In the genomic region with DNA sequence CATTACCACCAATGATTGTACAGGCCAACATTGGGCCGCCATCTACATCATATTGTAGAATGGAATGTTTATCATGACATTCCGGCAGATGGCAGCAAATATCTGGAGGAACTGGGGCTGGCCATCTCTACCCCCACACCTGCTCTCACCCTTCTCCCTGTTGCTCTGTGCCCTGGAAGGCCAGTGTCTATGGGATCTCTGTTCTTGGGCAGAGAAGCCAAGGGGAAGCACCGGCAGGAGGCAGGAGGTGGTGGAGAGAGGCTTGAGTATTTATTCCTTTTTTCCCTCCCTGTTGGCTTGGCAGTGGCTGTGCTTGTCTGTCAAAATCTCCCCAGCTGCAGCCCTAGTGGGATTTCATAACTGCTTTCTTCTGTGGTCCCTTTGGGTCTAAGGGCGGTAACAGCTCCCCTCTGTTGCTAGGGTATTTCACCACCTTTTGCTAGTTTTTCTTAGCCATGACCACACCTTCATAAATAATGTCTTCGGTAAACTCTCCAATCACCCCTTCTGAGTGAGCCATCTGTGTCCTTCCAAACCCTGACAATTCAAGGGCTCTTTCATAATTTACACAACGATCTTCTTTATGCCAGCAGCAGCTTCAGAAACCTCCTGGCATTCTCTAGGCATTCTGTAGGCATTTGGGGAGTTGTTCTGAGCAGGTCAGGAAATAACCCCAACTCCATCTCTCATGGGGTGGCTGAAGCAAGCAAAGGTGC, we compare ENCODE assay signal across 8 cellular contexts.
DNase-seq lines count a peak whose midpoint lies in the region; ATAC-seq, FAIRE-seq and TF ChIP-seq lines count a peak whose summit lies in the region.

No MANE protein-coding gene starts in this region.

- TF ChIP-seq RAD21 in GM12878 (IDR thresholded peaks at IDR 0.05; ENCODE audit: insufficient read depth, low read depth, low read length) = peak; percentile 71

- peak; percentile 74 for FAIRE-seq in GM12878 (lab: Jason Lieb, UNC)

- no peak for TF ChIP-seq EP300 in GM12878 (IDR thresholded peaks at IDR 0.05; ENCODE audit: borderline replicate concordance in 1 of 2, control insufficient read depth in 1 of 2, low read depth in 2 of 2, low read length in 2 of 2)

- SMC1A ChIA-PET in GM12878 (lab: Charles Lee; ENCODE audit: uncharacterized antibody, unreplicated experiment) = interaction anchor here (0.6 to 1.0 kb wide), 2 partner anchors 62 to 193 kb away, joined by 3 read pairs; no protein-coding TSS in a partner anchor

- H3K36me3 ChIP-seq in GM12878 (ENCODE audit: control insufficient read depth in 2 of 2, insufficient read depth in 2 of 2, low read length in 1 of 2) = no peaks in the 10 kb centered on the region

- DNase-seq in NCI-H2081 (lab: John Stamatoyannopoulos, UW) (peak; percentile 2 to 31), NCI-H2081 treated with DMSO at 0.1 percent for 48 hours (lab: John Stamatoyannopoulos, UW) (no peak), NCI-H1092 (lab: John Stamatoyannopoulos, UW) (peak; percentile 77), GM12878 (ENCODE audit: low read depth, low spot score) (no peak), sciatic nerve (ENCODE audit: low spot score) (peak; percentile 17)
- no peak for DNase-seq in activated T-cell treated with anti-CD3 and anti-CD28 coated beads, Interleukin-2, amount 50 U/mL, for 48 hours

- no peaks in the 10 kb centered on the region; a peak in 1 of 4 replicates for H3K27me3 ChIP-seq in GM12878 (replicated peaks in 1 of 2; ENCODE audit: control insufficient read depth in 2 of 2, insufficient read depth in 2 of 2, low read length in 1 of 2)

- H3K9ac ChIP-seq in GM12878 (ENCODE audit: control insufficient read depth, insufficient read depth, low read length) = no peak overlapping the region

- no peaks in the 10 kb centered on the region for H4K20me1 ChIP-seq in GM12878 (ENCODE audit: control insufficient read depth, insufficient read depth)

- RAD21 ChIA-PET in GM12878 (lab: Charles Lee; ENCODE audit: unreplicated experiment) = no interaction called here

- peaks cover under 1% of the 10 kb centered on the region; the same call in 2 of the 3 replicates for H3K9me3 ChIP-seq in GM12878 (replicated peaks; ENCODE audit: control insufficient read depth, insufficient read depth, low read length)

- no peak for TF ChIP-seq POLR2A in GM12878 (IDR thresholded peaks at IDR 0.05; ENCODE audit: low read depth, low read length)

- in situ Hi-C loops in GM12878 (cut with MboI) = no loop called here

- no peak overlapping the region for H3K27ac ChIP-seq in GM12878 (ENCODE audit: control insufficient read depth, insufficient read depth)

- H2AFZ ChIP-seq in GM12878 (ENCODE audit: control insufficient read depth, low read depth, low read length) = no peak overlapping the region

- H3K79me2 ChIP-seq in GM12878 (ENCODE audit: control insufficient read depth, insufficient read depth, low read length) = no peaks in the 10 kb centered on the region

- peak in 2 of 3 experiments; percentile 25 to 66; a peak in 3 of 6 replicates for TF ChIP-seq CTCF in GM12878 (IDR thresholded peaks at IDR 0.05 in 2 of 3, conservative IDR thresholded peaks at IDR 0.05 in 1 of 3; ENCODE audit: control insufficient read depth in 2 of 3, extremely low read depth in 1 of 3, insufficient read depth in 1 of 3, low read depth in 3 of 3, low read length in 3 of 3)

- no peaks in the 10 kb centered on the region for H3K4me1 ChIP-seq in GM12878 (ENCODE audit: control insufficient read depth, insufficient read depth, low read length)

- no peak overlapping the region for H3K4me3 ChIP-seq in GM12878

- intact Hi-C loops in GM12878 (cut with micrococcal nuclease; ENCODE audit: unreplicated experiment) (loop anchor here (1.0 kb wide), 1 partner anchor 193 kb away; no protein-coding TSS in a partner anchor), sciatic nerve (cut with DNase I) (no loop called here)

- no peak overlapping the region for H3K4me2 ChIP-seq in GM12878 (ENCODE audit: control insufficient read depth, insufficient read depth)

- 65% methylated on average over 6 of the region's 6 CpGs for WGBS in GM12878 (ENCODE audit: insufficient coverage, insufficient replicate concordance, low lambda C conversion rate, missing lambda C conversion rate)

- no TSS peak for BruUV-seq in GM12878 (replicated peaks; lab: Mats Ljungman, UMichigan)

- CTCF ChIA-PET in GM12878 (lab: Yijun Ruan, JAX) = interaction anchor here (1.1 to 1.5 kb wide), 3 partner anchors 13 to 177 kb away, joined by 3 read pairs; no protein-coding TSS in a partner anchor

- POLR2A ChIA-PET in GM12878 (lab: Charles Lee) = no interaction called here

- ATAC-seq in GM12878 (peak; percentile 98), sciatic nerve (no peak), GM21529 (IDR thresholded peaks at IDR 0.05; ENCODE audit: unreplicated experiment) (no peak), HG03571 (IDR thresholded peaks at IDR 0.05; ENCODE audit: unreplicated experiment) (no peak)

TF ChIP-seq in GM12878, 131 proteins besides CTCF, POLR2A, EP300 and RAD21:
- TF ChIP-seq CREM (IDR thresholded peaks at IDR 0.05; ENCODE audit: low read depth) (no peak), MTA3 (IDR thresholded peaks at IDR 0.05; ENCODE audit: borderline replicate concordance, low read length) (no peak), SMC3 (IDR thresholded peaks at IDR 0.05; ENCODE audit: borderline replicate concordance, low read length) (peak; percentile 33; the same call in 1 of the 2 replicates), ESRRA (IDR thresholded peaks at IDR 0.05; ENCODE audit: low read length) (no peak)
- TF ChIP-seq, protein P1, sequence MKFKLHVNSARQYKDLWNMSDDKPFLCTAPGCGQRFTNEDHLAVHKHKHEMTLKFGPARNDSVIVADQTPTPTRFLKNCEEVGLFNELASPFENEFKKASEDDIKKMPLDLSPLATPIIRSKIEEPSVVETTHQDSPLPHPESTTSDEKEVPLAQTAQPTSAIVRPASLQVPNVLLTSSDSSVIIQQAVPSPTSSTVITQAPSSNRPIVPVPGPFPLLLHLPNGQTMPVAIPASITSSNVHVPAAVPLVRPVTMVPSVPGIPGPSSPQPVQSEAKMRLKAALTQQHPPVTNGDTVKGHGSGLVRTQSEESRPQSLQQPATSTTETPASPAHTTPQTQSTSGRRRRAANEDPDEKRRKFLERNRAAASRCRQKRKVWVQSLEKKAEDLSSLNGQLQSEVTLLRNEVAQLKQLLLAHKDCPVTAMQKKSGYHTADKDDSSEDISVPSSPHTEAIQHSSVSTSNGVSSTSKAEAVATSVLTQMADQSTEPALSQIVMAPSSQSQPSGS (IDR thresholded peaks at IDR 0.05; ENCODE audit: low read length) = no peak
- TF ChIP-seq, protein P2, sequence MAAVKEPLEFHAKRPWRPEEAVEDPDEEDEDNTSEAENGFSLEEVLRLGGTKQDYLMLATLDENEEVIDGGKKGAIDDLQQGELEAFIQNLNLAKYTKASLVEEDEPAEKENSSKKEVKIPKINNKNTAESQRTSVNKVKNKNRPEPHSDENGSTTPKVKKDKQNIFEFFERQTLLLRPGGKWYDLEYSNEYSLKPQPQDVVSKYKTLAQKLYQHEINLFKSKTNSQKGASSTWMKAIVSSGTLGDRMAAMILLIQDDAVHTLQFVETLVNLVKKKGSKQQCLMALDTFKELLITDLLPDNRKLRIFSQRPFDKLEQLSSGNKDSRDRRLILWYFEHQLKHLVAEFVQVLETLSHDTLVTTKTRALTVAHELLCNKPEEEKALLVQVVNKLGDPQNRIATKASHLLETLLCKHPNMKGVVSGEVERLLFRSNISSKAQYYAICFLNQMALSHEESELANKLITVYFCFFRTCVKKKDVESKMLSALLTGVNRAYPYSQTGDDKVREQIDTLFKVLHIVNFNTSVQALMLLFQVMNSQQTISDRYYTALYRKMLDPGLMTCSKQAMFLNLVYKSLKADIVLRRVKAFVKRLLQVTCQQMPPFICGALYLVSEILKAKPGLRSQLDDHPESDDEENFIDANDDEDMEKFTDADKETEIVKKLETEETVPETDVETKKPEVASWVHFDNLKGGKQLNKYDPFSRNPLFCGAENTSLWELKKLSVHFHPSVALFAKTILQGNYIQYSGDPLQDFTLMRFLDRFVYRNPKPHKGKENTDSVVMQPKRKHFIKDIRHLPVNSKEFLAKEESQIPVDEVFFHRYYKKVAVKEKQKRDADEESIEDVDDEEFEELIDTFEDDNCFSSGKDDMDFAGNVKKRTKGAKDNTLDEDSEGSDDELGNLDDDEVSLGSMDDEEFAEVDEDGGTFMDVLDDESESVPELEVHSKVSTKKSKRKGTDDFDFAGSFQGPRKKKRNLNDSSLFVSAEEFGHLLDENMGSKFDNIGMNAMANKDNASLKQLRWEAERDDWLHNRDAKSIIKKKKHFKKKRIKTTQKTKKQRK (IDR thresholded peaks at IDR 0.05; ENCODE audit: low read depth, low read length) = no peak

Comparison
In these comparisons a context has a peak if more than half of its experiments do, and no peak if none do; other contexts are left out.
1. DNase-seq: peak in NCI-H2081 (2 of 2), NCI-H1092 (single experiment) and sciatic nerve (single experiment); none in NCI-H2081 treated with DMSO at 0.1 percent for 48 hours (single experiment), GM12878 (single experiment) and activated T-cell treated with anti-CD3 and anti-CD28 coated beads, Interleukin-2, amount 50 U/mL, for 48 hours (0 of 2).